Comparison of ENCODE assay signal across 15 cellular contexts in the genomic region with DNA sequence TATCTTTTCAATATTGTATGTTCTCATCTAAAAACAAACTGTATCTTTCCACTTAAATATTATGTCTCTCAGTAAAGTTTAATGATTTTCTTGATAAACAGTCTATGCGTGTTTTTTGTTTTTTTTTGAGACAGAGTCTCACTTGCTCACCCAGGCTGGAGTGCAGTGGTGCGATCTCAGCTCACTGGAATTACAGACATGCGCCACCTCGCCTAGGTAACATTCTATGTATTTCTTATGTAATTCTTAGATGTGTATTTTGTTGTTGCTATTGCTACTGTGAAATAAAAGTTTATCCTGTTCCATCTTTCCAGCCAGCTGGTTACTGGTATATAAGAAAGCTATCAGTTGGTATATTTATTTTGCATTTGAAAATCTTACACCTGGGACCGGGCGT. TPM values are rescaled to one million over a fixed set of nuclear protein-coding genes. Genes with fewer than 3 reads are reported as not detected.
A peak's percentile ranks its signal among the peaks of the same experiment; 100 is the strongest.
DNase-seq lines count a peak whose midpoint lies in the region; ATAC-seq and TF ChIP-seq lines count a peak whose summit lies in the region.
"Had no signal": no experiment of that assay in that cellular context is flagged by ENCODE, and none has a peak within 500 bp of the region (broad histone marks: within the 10 kb centered on the region; RNA-seq: fewer than 3 reads in every experiment).

No MANE protein-coding gene starts in this region.

- TF ChIP-seq POLR2A in lower leg skin (IDR thresholded peaks at IDR 0.05): no peak

- TF ChIP-seq CTCF in chondrocyte (IDR thresholded peaks at IDR 0.05): no peak
- TF ChIP-seq CTCF in osteocyte (IDR thresholded peaks at IDR 0.05): no peak
- no peak for TF ChIP-seq CTCF in lower leg skin (IDR thresholded peaks at IDR 0.05)

- H3K4me1 Mint-ChIP-seq in chondrocyte (ENCODE audit: low read depth): peaks cover 25% of the 10 kb centered on the region
- peaks cover 19% of the 10 kb centered on the region for H3K4me1 Mint-ChIP-seq in osteocyte (ENCODE audit: unreplicated experiment)

- no peaks in the 10 kb centered on the region for H3K36me3 Mint-ChIP-seq in chondrocyte (ENCODE audit: low read depth)
- H3K36me3 Mint-ChIP-seq in osteocyte (ENCODE audit: unreplicated experiment): no peaks in the 10 kb centered on the region

- no peaks in the 10 kb centered on the region for H3K27me3 Mint-ChIP-seq in chondrocyte (ENCODE audit: low read depth)
- no peaks in the 10 kb centered on the region for H3K27me3 Mint-ChIP-seq in osteocyte (ENCODE audit: unreplicated experiment)
- H3K27me3 Mint-ChIP-seq: activated CD8-positive, alpha-beta T cell treated with anti-CD3 and anti-CD28 coated beads for 36 hours; CD4-positive, alpha-beta memory T cell had no signal

- peak overlapping the region; percentile 83 for H3K27ac Mint-ChIP-seq in chondrocyte (ENCODE audit: unreplicated experiment)
- peak overlapping the region; percentile 66 for H3K27ac Mint-ChIP-seq in osteocyte (ENCODE audit: unreplicated experiment)
- H3K27ac Mint-ChIP-seq: activated CD8-positive, alpha-beta T cell treated with anti-CD3 and anti-CD28 coated beads for 36 hours; activated naive CD4-positive, alpha-beta T cell treated with anti-CD3 and anti-CD28 coated beads, Interleukin-2, amount 50 U/mL, for 72 hours; CD4-positive, alpha-beta memory T cell had no signal

- no peak overlapping the region for H3K4me3 ChIP-seq in lower leg skin (ENCODE audit: low read depth, poor library complexity, severe bottlenecking)
- H3K4me3 ChIP-seq: stomach had no signal

- peak; percentile 16 for ATAC-seq in GM18517 (IDR thresholded peaks at IDR 0.05; ENCODE audit: unreplicated experiment)
- no peak for ATAC-seq in HG02870 (IDR thresholded peaks at IDR 0.05; ENCODE audit: unreplicated experiment)
- ATAC-seq in HG03097 (IDR thresholded peaks at IDR 0.05; ENCODE audit: low FRiP score, unreplicated experiment): no peak
- ATAC-seq: activated CD8-positive, alpha-beta T cell treated with anti-CD3 and anti-CD28 coated beads for 36 hours; activated naive CD4-positive, alpha-beta T cell treated with anti-CD3 and anti-CD28 coated beads, Interleukin-2, amount 50 U/mL, for 72 hours had no signal

- intact Hi-C loops in lower leg skin (cut with DNase I; ENCODE audit: low total_unique reads): no loop called here

- H3K4me3 Mint-ChIP-seq in chondrocyte (ENCODE audit: unreplicated experiment) (no peak overlapping the region), osteocyte (ENCODE audit: unreplicated experiment) (no peak overlapping the region)
- H3K4me3 Mint-ChIP-seq: activated CD8-positive, alpha-beta T cell treated with anti-CD3 and anti-CD28 coated beads for 36 hours; CD4-positive, alpha-beta memory T cell had no signal

- 86 to 90% methylated on average over 6 of the region's 6 CpGs for WGBS in lower leg skin, 2 donors

- H3K9me3 Mint-ChIP-seq in chondrocyte (ENCODE audit: low read depth) (no peaks in the 10 kb centered on the region), osteocyte (ENCODE audit: unreplicated experiment) (no peaks in the 10 kb centered on the region)
- H3K9me3 Mint-ChIP-seq: activated CD8-positive, alpha-beta T cell treated with anti-CD3 and anti-CD28 coated beads for 36 hours; activated naive CD4-positive, alpha-beta T cell treated with anti-CD3 and anti-CD28 coated beads, Interleukin-2, amount 50 U/mL, for 72 hours had no signal

- DNase-seq in M059J (ENCODE audit: low read depth): peak; percentile 51
- DNase-seq in chondrocyte (ENCODE audit: low spot score): no peak
- DNase-seq in osteocyte (ENCODE audit: extremely low spot score, unreplicated experiment): no peak
- DNase-seq in D341Med (ENCODE audit: low spot score): no peak
- no peak for DNase-seq in lower leg skin (ENCODE audit: low spot score in 2 of 2)
- DNase-seq: activated CD8-positive, alpha-beta T cell treated with anti-CD3 and anti-CD28 coated beads for 36 hours; CD4-positive, alpha-beta memory T cell; Karpas-422; stimulated activated CD4-positive, alpha-beta T cell treated with anti-CD3 and anti-CD28 coated beads, Interleukin-4, amount 100 ng/mL, for 4 hours; stomach; T-helper 1 cell had no signal

RNA-seq across cellular contexts. Expression of a gene that starts 29.4 kb away (rescaled TPM):
- 99.0 and 130 TPM in 2 replicates for total RNA-seq in M059J (2014; rRNA removed; shearing (Covaris generic))
- total RNA-seq in chondrocyte (45.4 to 49.4 TPM (median 48.8 TPM) in 3 replicates), osteocyte (42.9 and 50.3 TPM in 2 replicates), lower leg skin (100 to 1,000 TPM in 2 of 4 donors, 10 to 100 TPM in 2; 51.7 to 121 (median 103) TPM)

RNA-seq across cellular contexts. Expression of a gene that starts 46.2 kb away (rescaled TPM):
- 31.5 and 41.3 TPM in 2 replicates for total RNA-seq in M059J (2014; rRNA removed; shearing (Covaris generic))
- total RNA-seq in chondrocyte: 3.5 to 7.3 TPM (median 4.9 TPM) in 3 replicates
- 5.8 and 6.2 TPM in 2 replicates for total RNA-seq in osteocyte
- 1 to 10 TPM in 3 of 4 donors, under 1 TPM in 1; 0.63 to 2.8 (median 1.4) TPM for total RNA-seq in lower leg skin
